14 cellular contexts compared by ENCODE assay signal in the genomic region with DNA sequence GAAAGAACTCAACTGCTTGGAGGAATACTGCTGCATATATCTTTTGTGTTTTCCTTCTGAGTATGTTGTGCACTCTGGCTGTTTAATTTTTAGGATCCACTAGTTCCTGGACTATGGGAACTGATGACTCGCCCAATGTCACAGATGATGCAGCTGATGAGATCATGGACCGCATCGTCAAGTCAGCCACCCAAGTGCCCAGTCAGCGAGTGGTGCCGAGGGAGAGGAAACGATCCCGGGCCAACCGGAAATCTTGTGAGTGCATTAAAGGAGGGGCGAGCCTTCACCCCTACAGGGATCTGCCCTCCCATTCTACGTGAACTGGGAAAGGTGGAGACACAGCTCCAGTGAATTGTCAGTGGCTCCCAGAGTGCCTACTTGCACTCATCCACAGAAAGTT. TPM values are rescaled to one million over a fixed set of nuclear protein-coding genes. Genes with fewer than 3 reads are reported as not detected.
DNase-seq lines count a peak whose midpoint lies in the region; ATAC-seq and TF ChIP-seq lines count a peak whose summit lies in the region.
"Had no signal": no experiment of that assay in that cellular context is flagged by ENCODE, and none has a peak within 500 bp of the region (broad histone marks: within the 10 kb centered on the region; RNA-seq: fewer than 3 reads in every experiment).

No MANE protein-coding gene starts in this region.

- H3K4me1 ChIP-seq in HEK293 (ENCODE audit: control insufficient read depth, insufficient read depth, low read length), result no peaks in the 10 kb centered on the region
- peaks cover 12% of the 10 kb centered on the region for H3K4me1 ChIP-seq in osteoblast (ENCODE audit: insufficient read depth, low read length)

- no peaks in the 10 kb centered on the region for H3K79me2 ChIP-seq in osteoblast (ENCODE audit: insufficient read depth, low read length)

- H3K27ac ChIP-seq in HEK293 (ENCODE audit: extremely low read depth, low read depth, low read length) (no peak overlapping the region), osteoblast (ENCODE audit: low read depth, low read length) (no peak overlapping the region)
- H3K27ac ChIP-seq: KMS-11 had no signal

- H3K4me3 ChIP-seq in HEK293 (ENCODE audit: low read depth, low read length) (no peak overlapping the region), epithelial cell of esophagus (ENCODE audit: low read length) (no peak overlapping the region), osteoblast (ENCODE audit: insufficient read depth, low read length) (no peak overlapping the region)

- H3K4me2 ChIP-seq in osteoblast (ENCODE audit: insufficient read depth, low read length), result no peak overlapping the region
- H3K4me2 ChIP-seq: KMS-11 had no signal

- TF ChIP-seq CTCF in HEK293 (tag by site-specific recombination; IDR thresholded peaks at IDR 0.05) (no peak), epithelial cell of esophagus (IDR thresholded peaks at IDR 0.05; ENCODE audit: insufficient read depth, low read depth, low read length, missing control alignments) (no peak), osteoblast (IDR thresholded peaks at IDR 0.05; ENCODE audit: extremely low read depth, low read depth, low read length) (no peak)

- DNase-seq in RKO (ENCODE audit: low spot score), result peak; percentile 14
- DNase-seq in epithelial cell of esophagus (ENCODE audit: low read depth), result peak; percentile 66
- peak; percentile 72 for DNase-seq in osteoblast (ENCODE audit: insufficient read length, low spot score, missing footprints)
- no peak for DNase-seq in NCI-H1092 treated with DMSO at 0.1 percent for 48 hours (lab: John Stamatoyannopoulos, UW)
- no peak for DNase-seq in NCI-H2227 (lab: John Stamatoyannopoulos, UW; ENCODE audit: unreplicated experiment)
- DNase-seq in activated naive CD4-positive, alpha-beta T cell (lab: John Stamatoyannopoulos, UW), result no peak
- DNase-seq: C1 segment of cervical spinal cord, DMS153, NCI-H2081 treated with DMSO at 0.1 percent for 48 hours, NCI-H226, NCI-H526 treated with DMSO at 0.1 percent for 48 hours had no signal

- no peaks in the 10 kb centered on the region for H3K27me3 ChIP-seq in osteoblast (ENCODE audit: insufficient read depth, low read length)

- H2AFZ ChIP-seq in osteoblast (ENCODE audit: low read length), result no peak overlapping the region

- no peaks in the 10 kb centered on the region for H4K20me1 ChIP-seq in osteoblast (ENCODE audit: insufficient read depth, low read length)

- no peaks in the 10 kb centered on the region for H3K9me3 ChIP-seq in HEK293 (ENCODE audit: control insufficient read depth, insufficient read depth, low read depth, low read length)
- H3K9me3 ChIP-seq in osteoblast (ENCODE audit: low read depth, low read length), result peaks cover 4% of the 10 kb centered on the region

- POLR2A ChIA-PET in HEK293 (lab: Yijun Ruan, JAX), result no interaction called here

- H3K36me3 ChIP-seq in HEK293 (ENCODE audit: control insufficient read depth in 2 of 2, insufficient read depth in 1 of 2, low read length in 2 of 2) (peaks cover 0 to 4% of the 10 kb centered on the region in 2 experiments; a peak in 1 of 3 replicates), osteoblast (ENCODE audit: insufficient read depth, low read length) (no peaks in the 10 kb centered on the region)

- ATAC-seq in HG02884 (IDR thresholded peaks at IDR 0.05; ENCODE audit: unreplicated experiment), result no peak

- CTCF ChIA-PET in HEK293 (lab: Yijun Ruan, JAX), result interaction anchor here (0.5 to 2.1 kb wide), 9 partner anchors 11 to 934 kb away, joined by 3 to 6 read pairs (median 3); no protein-coding TSS in a partner anchor

TF ChIP-seq in HEK293, 187 proteins besides CTCF, POLR2A, EP300 and RAD21:
- TF ChIP-seq ZNF626 (tag by site-specific recombination; IDR thresholded peaks at IDR 0.05) (no peak), RBAK (tag by site-specific recombination; IDR thresholded peaks at IDR 0.05) (peak; percentile 60; the same call in 1 of the 2 replicates)
TF ChIP-seq in HEK293: peak in this region for 1.

RNA-seq across cellular contexts. Expression of a gene that starts 59.6 kb away (rescaled TPM):
- 92.2 and 98.8 TPM in 2 replicates for total RNA-seq in osteoblast

RNA-seq across cellular contexts. Expression of a gene that starts 59.8 kb away (rescaled TPM):
- total RNA-seq in osteoblast, result 8.7 and 8.8 TPM in 2 replicates

Comparison
In these comparisons a context has a peak if more than half of its experiments do, and no peak if none do; other contexts are left out.
1. DNase-seq: peak in RKO (single experiment), epithelial cell of esophagus (single experiment) and osteoblast (single experiment); none in NCI-H1092 treated with DMSO at 0.1 percent for 48 hours (single experiment), NCI-H2227 (single experiment) and activated naive CD4-positive, alpha-beta T cell (0 of 4).